In the genomic region with DNA sequence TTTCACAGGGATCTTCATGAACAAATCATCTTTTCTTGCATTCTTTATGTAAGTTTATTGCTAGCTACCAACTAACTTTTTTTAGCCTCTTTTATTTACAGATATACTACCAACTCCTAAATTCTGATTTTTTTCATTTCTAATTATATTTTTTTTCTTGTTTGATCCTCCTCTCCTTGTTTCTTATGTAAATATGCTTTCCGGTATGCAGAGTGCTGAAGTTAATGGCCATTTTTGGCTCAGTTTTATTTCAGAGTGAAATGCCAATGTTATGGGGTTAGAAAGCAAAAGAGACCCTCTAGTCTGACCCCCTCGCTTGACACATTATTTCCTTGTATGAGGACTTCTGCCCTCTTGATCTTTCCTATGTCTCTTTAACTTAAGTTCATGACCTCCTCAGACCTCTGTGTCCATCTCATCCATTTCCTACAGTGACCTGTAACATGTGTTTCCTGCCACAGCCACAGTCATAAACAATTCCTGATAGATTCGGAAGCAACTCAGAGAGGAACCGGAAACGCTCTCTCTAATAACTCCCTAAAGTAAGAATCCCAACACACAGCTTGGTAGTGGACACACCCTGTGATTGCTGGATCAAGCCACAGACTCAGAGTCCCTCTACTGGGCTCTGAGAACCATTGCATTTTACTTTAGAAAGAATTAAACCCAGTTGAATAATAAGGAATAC, we compare ENCODE assay signal across 8 cellular contexts. TPM values are rescaled to one million over a fixed set of nuclear protein-coding genes. Genes with fewer than 3 reads are reported as not detected.
DNase-seq lines count a peak whose midpoint lies in the region; ATAC-seq, FAIRE-seq and TF ChIP-seq lines count a peak whose summit lies in the region.
"Had no signal": no experiment of that assay in that cellular context is flagged by ENCODE, and none has a peak within 500 bp of the region (broad histone marks: within the 10 kb centered on the region; RNA-seq: fewer than 3 reads in every experiment).

No MANE protein-coding gene starts in this region.

- H3K79me1 ChIP-seq in mesendoderm (ENCODE audit: low read length): no peaks in the 10 kb centered on the region

- no peak overlapping the region for H3K56ac ChIP-seq in mesendoderm (ENCODE audit: low read length)

- no peaks in the 10 kb centered on the region for H3K79me2 ChIP-seq in mesendoderm (ENCODE audit: control insufficient read depth, insufficient read depth, low read length)

- no peak overlapping the region for H4K5ac ChIP-seq in mesendoderm (ENCODE audit: low read length)

- WGBS in mesendoderm (ENCODE audit: extremely low coverage, insufficient coverage, low lambda C conversion rate): no CpG with 5 or more reads among the region's 5 CpGs

- H2BK15ac ChIP-seq in mesendoderm (replicated peaks; ENCODE audit: low read depth): no peak overlapping the region

- no peak overlapping the region for H3K23ac ChIP-seq in mesendoderm (ENCODE audit: low read length)

- no peak overlapping the region for H2BK120ac ChIP-seq in mesendoderm (ENCODE audit: low read depth, low read length)

- no peak overlapping the region for H2BK5ac ChIP-seq in mesendoderm (ENCODE audit: low read length)

- no peak for ATAC-seq in GM21381 (IDR thresholded peaks at IDR 0.05; ENCODE audit: unreplicated experiment)

- H3K36me3 ChIP-seq in mesendoderm (ENCODE audit: control insufficient read depth, insufficient read depth, low read length): no peaks in the 10 kb centered on the region

- DNase-seq in HCEC 1CT: peak; percentile 95
- DNase-seq in mesendoderm: peak; percentile 80
- DNase-seq in GM19240 (ENCODE audit: insufficient read length, low spot score): no peak
- no peak for DNase-seq in NCI-H2029 treated with DMSO at 0.1 percent for 48 hours (lab: John Stamatoyannopoulos, UW)

- no peak overlapping the region for H3K18ac ChIP-seq in mesendoderm (ENCODE audit: low read length)

- no peak overlapping the region for H3K9ac ChIP-seq in mesendoderm (ENCODE audit: low read length)

- H3K4ac ChIP-seq in mesendoderm (ENCODE audit: low read depth, low read length): no peak overlapping the region

- H3K4me1 ChIP-seq in mesendoderm (ENCODE audit: control insufficient read depth, low read depth, low read length): no peaks in the 10 kb centered on the region

- peak; percentile 90 for FAIRE-seq in endometrium (lab: Jason Lieb, UNC)
- FAIRE-seq: TTC549 had no signal

- no peak overlapping the region for H2AK5ac ChIP-seq in mesendoderm (ENCODE audit: low read length)

- no peak overlapping the region for H3K4me2 ChIP-seq in mesendoderm (ENCODE audit: low read length)

- H3K27ac ChIP-seq in mesendoderm (ENCODE audit: low read depth, low read length): no peak overlapping the region

- no peak overlapping the region for H4K8ac ChIP-seq in mesendoderm (ENCODE audit: low read depth, low read length)

- H3K4me3 ChIP-seq in mesendoderm (ENCODE audit: low read length): no peak overlapping the region

- H3K27me3 ChIP-seq in mesendoderm (ENCODE audit: insufficient read depth, low read length, poor library complexity): no peaks in the 10 kb centered on the region

TF ChIP-seq in PFSK-1, 5 proteins besides CTCF, POLR2A, EP300 and RAD21:
- TF ChIP-seq TAF1 (IDR thresholded peaks at IDR 0.05; ENCODE audit: borderline replicate concordance, insufficient read depth, low read length) (no peak), SIN3A (IDR thresholded peaks at IDR 0.05; ENCODE audit: borderline replicate concordance, insufficient read depth, low read length) (0 out of 2 replicates have a peak, but pooled peaks have one; percentile 29), POLR2AphosphoS5 (IDR thresholded peaks at IDR 0.05; ENCODE audit: low read depth, low read length) (no peak), FOXP2 (optimal IDR thresholded peaks at IDR 0.05; ENCODE audit: borderline replicate concordance, extremely low read depth, extremely low read length, insufficient read depth) (no peak)
- TF ChIP-seq, protein P1, sequence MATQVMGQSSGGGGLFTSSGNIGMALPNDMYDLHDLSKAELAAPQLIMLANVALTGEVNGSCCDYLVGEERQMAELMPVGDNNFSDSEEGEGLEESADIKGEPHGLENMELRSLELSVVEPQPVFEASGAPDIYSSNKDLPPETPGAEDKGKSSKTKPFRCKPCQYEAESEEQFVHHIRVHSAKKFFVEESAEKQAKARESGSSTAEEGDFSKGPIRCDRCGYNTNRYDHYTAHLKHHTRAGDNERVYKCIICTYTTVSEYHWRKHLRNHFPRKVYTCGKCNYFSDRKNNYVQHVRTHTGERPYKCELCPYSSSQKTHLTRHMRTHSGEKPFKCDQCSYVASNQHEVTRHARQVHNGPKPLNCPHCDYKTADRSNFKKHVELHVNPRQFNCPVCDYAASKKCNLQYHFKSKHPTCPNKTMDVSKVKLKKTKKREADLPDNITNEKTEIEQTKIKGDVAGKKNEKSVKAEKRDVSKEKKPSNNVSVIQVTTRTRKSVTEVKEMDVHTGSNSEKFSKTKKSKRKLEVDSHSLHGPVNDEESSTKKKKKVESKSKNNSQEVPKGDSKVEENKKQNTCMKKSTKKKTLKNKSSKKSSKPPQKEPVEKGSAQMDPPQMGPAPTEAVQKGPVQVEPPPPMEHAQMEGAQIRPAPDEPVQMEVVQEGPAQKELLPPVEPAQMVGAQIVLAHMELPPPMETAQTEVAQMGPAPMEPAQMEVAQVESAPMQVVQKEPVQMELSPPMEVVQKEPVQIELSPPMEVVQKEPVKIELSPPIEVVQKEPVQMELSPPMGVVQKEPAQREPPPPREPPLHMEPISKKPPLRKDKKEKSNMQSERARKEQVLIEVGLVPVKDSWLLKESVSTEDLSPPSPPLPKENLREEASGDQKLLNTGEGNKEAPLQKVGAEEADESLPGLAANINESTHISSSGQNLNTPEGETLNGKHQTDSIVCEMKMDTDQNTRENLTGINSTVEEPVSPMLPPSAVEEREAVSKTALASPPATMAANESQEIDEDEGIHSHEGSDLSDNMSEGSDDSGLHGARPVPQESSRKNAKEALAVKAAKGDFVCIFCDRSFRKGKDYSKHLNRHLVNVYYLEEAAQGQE (IDR thresholded peaks at IDR 0.05; ENCODE audit: insufficient read depth in 1 of 2, low read depth in 2 of 2, low read length in 2 of 2): 0 out of 4 replicates have a peak, but pooled peaks of 1 of the 2 experiments have one; percentile 33

RNA-seq across cellular contexts. Expression of a gene that starts 42.9 kb away (rescaled TPM):
- 1.6 TPM for polyA plus RNA-seq in PFSK-1 (2012; ENCODE audit: insufficient read length, low read depth)
- 2.1 TPM for polyA plus RNA-seq in mesendoderm (2013, experiment 1 of 2)
- 1.8 TPM for polyA plus RNA-seq in mesendoderm (2013, experiment 2 of 2)

Comparison
In these comparisons a context has a peak if more than half of its experiments do, and no peak if none do; other contexts are left out.
1. DNase-seq: peak in HCEC 1CT (single experiment) and mesendoderm (single experiment); none in GM19240 (single experiment) and NCI-H2029 treated with DMSO at 0.1 percent for 48 hours (single experiment).